Comparison of ENCODE assay signal across 20 cellular contexts in the genomic region with DNA sequence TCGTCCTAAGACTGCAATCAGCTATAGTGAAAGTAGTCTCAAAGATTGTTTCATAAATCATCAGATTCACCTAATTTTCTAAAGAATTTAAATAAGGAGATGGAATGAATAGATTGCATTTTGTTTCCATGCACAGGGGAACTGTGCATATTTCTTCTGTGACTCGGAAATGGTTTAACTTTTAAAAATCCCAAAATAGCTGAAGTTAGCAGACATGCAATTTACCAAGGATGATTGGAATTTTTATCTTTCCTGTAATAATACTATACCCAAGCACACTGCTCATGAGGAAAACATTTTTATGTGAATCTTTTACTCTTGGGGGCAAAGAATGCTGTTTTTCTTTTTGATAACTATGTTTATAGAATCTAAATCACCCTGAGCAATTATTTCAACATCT. TPM values are rescaled to one million over a fixed set of nuclear protein-coding genes. Genes with fewer than 3 reads are reported as not detected.
A peak's percentile ranks its signal among the peaks of the same experiment; 100 is the strongest.
DNase-seq lines count a peak whose midpoint lies in the region; FAIRE-seq and TF ChIP-seq lines count a peak whose summit lies in the region.
"Had no signal": no experiment of that assay in that cellular context is flagged by ENCODE, and none has a peak within 500 bp of the region (broad histone marks: within the 10 kb centered on the region; RNA-seq: fewer than 3 reads in every experiment).

No MANE protein-coding gene starts in this region.

- H3K9ac ChIP-seq in neural progenitor cell, result no peak overlapping the region

- POLR2A ChIA-PET in AG04450 (lab: Yijun Ruan, JAX), result interaction anchor here (0.5 to 2.0 kb wide), 8 partner anchors 9 to 1113 kb away, joined by 3 to 18 read pairs (median 3); partner anchors contain the start of genes COMMD6 and LMO7

- H4K20me1 ChIP-seq in neural progenitor cell (ENCODE audit: low read depth), result no peaks in the 10 kb centered on the region

- H3K27me3 ChIP-seq in AG04450 (ENCODE audit: control insufficient read depth, insufficient read depth, low read length), result no peaks in the 10 kb centered on the region
- no peaks in the 10 kb centered on the region for H3K27me3 ChIP-seq in brain microvascular endothelial cell (replicated peaks)
- no peaks in the 10 kb centered on the region for H3K27me3 ChIP-seq in H7 (ENCODE audit: control insufficient read depth, insufficient read depth, low read length)
- no peaks in the 10 kb centered on the region for H3K27me3 ChIP-seq in neural progenitor cell
- H3K27me3 ChIP-seq: Peyer's patch had no signal

- CTCF ChIA-PET in AG04450 (lab: Charles Lee), result interaction anchor here (1.0 to 1.8 kb wide), 3 partner anchors 54 to 139 kb away, joined by 3 to 6 read pairs (median 4); partner anchors contain the start of gene TBC1D4

- H3K4me3 ChIP-seq in AG04450 (ENCODE audit: low read depth, low read length) (no peak overlapping the region), brain microvascular endothelial cell (ENCODE audit: low read depth, low read length) (peak overlapping the region; percentile 9), H7 (ENCODE audit: insufficient read depth, low read depth, low read length) (no peak overlapping the region), neural progenitor cell (no peak overlapping the region)
- H3K4me3 ChIP-seq: Peyer's patch had no signal

- FAIRE-seq in HTR-8/SVneo (lab: Jason Lieb, UNC), result no peak
- FAIRE-seq in GM12891 (lab: Jason Lieb, UNC), result no peak

- no peak overlapping the region for H3K4me3 Mint-ChIP-seq in neural progenitor cell
- H3K4me3 Mint-ChIP-seq: activated naive CD8-positive, alpha-beta T cell treated with anti-CD3 and anti-CD28 coated beads, Interleukin-2, amount 10 ng/mL, durations not matched to agents 7 days and 5 days; nephron; stimulated activated memory B cell treated with anti-CD40 and anti-IgM and Interleukin-4, amounts not matched to agents 10 μg/mL and 1 μg/mL and 100 μg/mL, for 72 hours; T-helper 2 cell treated with Interferon-gamma antibody and Interleukin-4, amounts not matched to agents 5 μg/mL and 100 μg/mL, for 36 hours had no signal

- TF ChIP-seq CTCF in AG04450 (IDR thresholded peaks at IDR 0.05; ENCODE audit: low read depth, low read length) (no peak), brain microvascular endothelial cell (IDR thresholded peaks at IDR 0.05; ENCODE audit: low read depth, low read length, missing control alignments) (no peak), neural progenitor cell (IDR thresholded peaks at IDR 0.05) (no peak)

- no peaks in the 10 kb centered on the region for H3K79me2 ChIP-seq in neural progenitor cell (ENCODE audit: low read depth)

- H3K9me3 Mint-ChIP-seq in neural progenitor cell, result no peaks in the 10 kb centered on the region
- H3K9me3 Mint-ChIP-seq: nephron; stimulated activated memory B cell treated with anti-CD40 and anti-IgM and Interleukin-4, amounts not matched to agents 10 μg/mL and 1 μg/mL and 100 μg/mL, for 72 hours; T-helper 2 cell treated with Interferon-gamma antibody and Interleukin-4, amounts not matched to agents 5 μg/mL and 100 μg/mL, for 36 hours had no signal

- no peaks in the 10 kb centered on the region for H3K27me3 Mint-ChIP-seq in neural progenitor cell (ENCODE audit: insufficient read depth, low read depth)
- H3K27me3 Mint-ChIP-seq: activated naive CD8-positive, alpha-beta T cell treated with anti-CD3 and anti-CD28 coated beads, Interleukin-2, amount 10 ng/mL, durations not matched to agents 7 days and 5 days; stimulated activated memory B cell treated with anti-CD40 and anti-IgM and Interleukin-4, amounts not matched to agents 10 μg/mL and 1 μg/mL and 100 μg/mL, for 72 hours had no signal

- H3K36me3 Mint-ChIP-seq in neural progenitor cell, result no peaks in the 10 kb centered on the region

- H3K36me3 ChIP-seq in brain microvascular endothelial cell (replicated peaks) (peaks cover 4% of the 10 kb centered on the region), H7 (replicated peaks; ENCODE audit: control insufficient read depth, insufficient read depth, low read length) (no peaks in the 10 kb centered on the region), neural progenitor cell (no peaks in the 10 kb centered on the region)
- H3K36me3 ChIP-seq: Peyer's patch had no signal

- no peak overlapping the region for H3K4me2 ChIP-seq in neural progenitor cell

- H2AFZ ChIP-seq in neural progenitor cell (replicated peaks), result no peak overlapping the region

- no peak overlapping the region for H3K27ac ChIP-seq in AG04450 (ENCODE audit: low read depth, low read length)
- H3K27ac ChIP-seq in brain microvascular endothelial cell, result peak overlapping the region; percentile 54
- H3K27ac ChIP-seq in neural progenitor cell, result no peak overlapping the region
- H3K27ac ChIP-seq: HL-60, Peyer's patch had no signal

- no peaks in the 10 kb centered on the region for H3F3A ChIP-seq in neural progenitor cell (ENCODE audit: low read depth)

- in situ Hi-C loops in brain microvascular endothelial cell (cut with HindIII; ENCODE audit: low pct_ligation_motif_present, low sequenced_read_pairs), result no loop called here

- TF ChIP-seq POLR2A in GM12891 (IDR thresholded peaks at IDR 0.05; ENCODE audit: low read depth, low read length), result no peak

- no peaks in the 10 kb centered on the region for H3K4me1 ChIP-seq in neural progenitor cell
- H3K4me1 ChIP-seq: Peyer's patch had no signal

- no peaks in the 10 kb centered on the region for H3K9me3 ChIP-seq in AG04450 (ENCODE audit: control insufficient read depth, insufficient read depth, low read length)
- H3K9me3 ChIP-seq in neural progenitor cell (ENCODE audit: low read depth), result no peaks in the 10 kb centered on the region
- H3K9me3 ChIP-seq: Peyer's patch had no signal

- peak; percentile 43 for DNase-seq in AG04450 (ENCODE audit: low read depth, low spot score)
- peak; percentile 26 for DNase-seq in HTR-8/SVneo (ENCODE audit: insufficient read length, low spot score)
- peak; percentile 24 for DNase-seq in brain microvascular endothelial cell
- DNase-seq in lung microvascular endothelial cell (ENCODE audit: low read depth in 2 of 2), result peak; percentile 15 to 36
- DNase-seq in GM12891 (ENCODE audit: insufficient read length, low spot score), result no peak
- no peak for DNase-seq in H7
- no peak for DNase-seq in neural progenitor cell (ENCODE audit: low spot score)
- DNase-seq in activated T-cell treated with anti-CD3 and anti-CD28 coated beads, Interleukin-2, amount 50 U/mL, for 1 hour, result no peak
- DNase-seq: activated CD4-positive, alpha-beta T cell treated with anti-CD3 and anti-CD28 coated beads for 48 hours; activated naive CD8-positive, alpha-beta T cell treated with anti-CD3 and anti-CD28 coated beads, Interleukin-2, amount 10 ng/mL, durations not matched to agents 7 days and 5 days; AML-193; cortex of kidney; Kasumi-1; NCI-H187; NCI-H524; Peyer's patch had no signal

- H3K27ac Mint-ChIP-seq in neural progenitor cell, result no peak overlapping the region
- H3K27ac Mint-ChIP-seq: activated naive CD8-positive, alpha-beta T cell treated with anti-CD3 and anti-CD28 coated beads, Interleukin-2, amount 10 ng/mL, durations not matched to agents 7 days and 5 days; nephron; stimulated activated memory B cell treated with anti-CD40 and anti-IgM and Interleukin-4, amounts not matched to agents 10 μg/mL and 1 μg/mL and 100 μg/mL, for 72 hours; T-helper 2 cell treated with Interferon-gamma antibody and Interleukin-4, amounts not matched to agents 5 μg/mL and 100 μg/mL, for 36 hours had no signal

- no peaks in the 10 kb centered on the region for H3K4me1 Mint-ChIP-seq in neural progenitor cell
- H3K4me1 Mint-ChIP-seq: nephron; stimulated activated memory B cell treated with anti-CD40 and anti-IgM and Interleukin-4, amounts not matched to agents 10 μg/mL and 1 μg/mL and 100 μg/mL, for 72 hours had no signal

TF ChIP-seq in GM12891, 5 proteins besides CTCF, POLR2A, EP300 and RAD21:
- TF ChIP-seq SPI1 (IDR thresholded peaks at IDR 0.05; ENCODE audit: low read depth, low read length) (no peak), PAX5 (IDR thresholded peaks at IDR 0.05; ENCODE audit: insufficient read depth, low read length, severe bottlenecking) (no peak), TAF1 (IDR thresholded peaks at IDR 0.05; ENCODE audit: low read depth, low read length) (no peak), POU2F2 (IDR thresholded peaks at IDR 0.05; ENCODE audit: low read depth, low read length) (no peak), POLR2AphosphoS5 (IDR thresholded peaks at IDR 0.05; ENCODE audit: low read depth, low read length) (no peak)

RNA-seq across cellular contexts. Expression of gene LMO7, which starts 15.0 kb away (rescaled TPM):
- 76.9 and 92.7 TPM in 2 replicates for polyA plus RNA-seq in AG04450 (2011; rRNA removed)
- 86.4 and 96.2 TPM in 2 replicates for polyA minus RNA-seq in AG04450 (2011; rRNA and poly(A)+ RNA removed)
- total RNA-seq in lung microvascular endothelial cell (25.6 and 31.2 TPM in 2 replicates), neural progenitor cell (ENCODE audit: low replicate concordance) (3.8 and 6.8 TPM in 2 replicates)
- polyA plus RNA-seq in GM12891 (2012; ENCODE audit: low read depth, missing spikeins), result 84.3 TPM
- 7.6 and 11.7 TPM in 2 replicates for total RNA-seq in H7 (2014; rRNA removed; shearing (Covaris generic))

Comparison
In these comparisons a context has a peak if more than half of its experiments do, and no peak if none do; other contexts are left out.
1. DNase-seq: peak in AG04450 (single experiment), HTR-8/SVneo (single experiment), brain microvascular endothelial cell (single experiment) and lung microvascular endothelial cell (2 of 2); none in GM12891 (single experiment), H7 (single experiment), neural progenitor cell (single experiment) and activated T-cell treated with anti-CD3 and anti-CD28 coated beads, Interleukin-2, amount 50 U/mL, for 1 hour (single experiment).